In the genomic region with DNA sequence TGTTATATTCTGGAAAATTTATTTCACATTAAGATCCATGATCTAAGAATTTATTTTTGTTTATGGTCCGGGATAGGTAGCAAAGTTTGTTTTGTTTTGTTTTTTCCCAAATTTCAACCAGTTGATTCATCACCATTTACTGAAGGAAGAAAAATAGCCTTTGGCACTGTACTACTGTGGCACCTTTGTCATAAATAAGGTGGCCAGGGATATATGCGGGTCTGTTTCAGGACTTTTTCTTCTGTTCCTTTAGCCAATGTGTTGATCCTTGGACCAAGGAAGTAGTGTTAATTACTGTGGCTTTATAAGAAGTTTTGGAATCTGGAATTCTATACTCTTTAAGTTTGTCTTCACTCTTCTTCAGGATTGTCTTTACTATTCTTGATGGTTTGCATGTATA, we compare ENCODE assay signal across 1 cellular context.
TF ChIP-seq lines count a peak whose summit lies in the region.

No MANE protein-coding gene starts in this region.

TF ChIP-seq in SK-N-SH, 30 proteins besides CTCF, POLR2A, EP300 and RAD21 (continued from another document):
- TF ChIP-seq FOXJ3 (CRISPR knock-in tag; IDR thresholded peaks at IDR 0.05) (no peak), FOSL2 (IDR thresholded peaks at IDR 0.05; ENCODE audit: borderline replicate concordance, low read depth) (no peak), TEAD4 (IDR thresholded peaks at IDR 0.05; ENCODE audit: borderline replicate concordance, insufficient read depth) (no peak), RCOR1 (IDR thresholded peaks at IDR 0.05; ENCODE audit: low read length) (no peak), MXI1 (IDR thresholded peaks at IDR 0.05; ENCODE audit: low read depth, low read length) (no peak), EZH2phosphoT487 (IDR thresholded peaks at IDR 0.05; ENCODE audit: borderline replicate concordance, low read depth) (no peak), TCF12 (IDR thresholded peaks at IDR 0.05) (no peak)
